10 cellular contexts compared by ENCODE assay signal in genomic region chrX:134388161-134389109, GRCh38. TPM values are rescaled to one million over a fixed set of nuclear protein-coding genes. Genes with fewer than 3 reads are reported as not detected.
DNase-seq lines count a peak whose midpoint lies in the region; ATAC-seq and TF ChIP-seq lines count a peak whose summit lies in the region.
"Had no signal": no experiment of that assay in that cellular context is flagged by ENCODE, and none has a peak within 500 bp of the region (broad histone marks: within the 10 kb centered on the region; RNA-seq: fewer than 3 reads in every experiment).

No MANE protein-coding gene starts in this region.

- H3K9me3 ChIP-seq in cardiac muscle cell (ENCODE audit: low read depth) (no peaks in the 10 kb centered on the region), right cardiac atrium (ENCODE audit: control insufficient read depth, low read length) (no peaks in the 10 kb centered on the region), vagina (no peaks in the 10 kb centered on the region)

- no peak overlapping the region for H3K4me3 ChIP-seq in cardiac muscle cell
- no peak overlapping the region for H3K4me3 ChIP-seq in right cardiac atrium (ENCODE audit: low read length)
- no peak overlapping the region for H3K4me3 ChIP-seq in vagina

- ATAC-seq in right cardiac atrium, result no peak
- peak; percentile 99 for ATAC-seq in HG03045 (IDR thresholded peaks at IDR 0.05; ENCODE audit: unreplicated experiment)

- no peak for TF ChIP-seq POLR2A in vagina (IDR thresholded peaks at IDR 0.05)

- H3K36me3 ChIP-seq in cardiac muscle cell (peaks cover 28% of the 10 kb centered on the region), vagina (no peaks in the 10 kb centered on the region)

- DNase-seq in cardiac muscle cell (ENCODE audit: low read depth in 1 of 2, low spot score in 1 of 2), result peak in 1 of 2 donors; percentile 3
- no peak for DNase-seq in right cardiac atrium
- DNase-seq in SIG-M5 treated with dmso at 0.1 percent for 504 hours (lab: John Stamatoyannopoulos, UW; ENCODE audit: unreplicated experiment), result peak; percentile 82
- DNase-seq in activated naive CD4-positive, alpha-beta T cell treated with anti-CD3 and anti-CD28 coated beads, Interleukin-2, amount 50 U/mL, for 16 hours, result no peak
- DNase-seq in H4 (ENCODE audit: low spot score), result no peak
- no peak for DNase-seq in vagina (ENCODE audit: extremely low spot score in 2 of 2)
- no peak for DNase-seq in HK-2 (ENCODE audit: unreplicated experiment)
- DNase-seq: mesenchymal stem cell, T-helper 1 cell had no signal

- H3K27me3 ChIP-seq in cardiac muscle cell, result no peaks in the 10 kb centered on the region
- H3K27me3 ChIP-seq in right cardiac atrium (ENCODE audit: control insufficient read depth, insufficient read depth), result no peaks in the 10 kb centered on the region
- H3K27me3 ChIP-seq in vagina, result no peaks in the 10 kb centered on the region

- TF ChIP-seq CTCF in cardiac muscle cell (IDR thresholded peaks at IDR 0.05; ENCODE audit: low read depth, low read length) (no peak), vagina (IDR thresholded peaks at IDR 0.05) (no peak)

- H3K4me1 ChIP-seq in cardiac muscle cell (ENCODE audit: low read depth) (peaks cover 29% of the 10 kb centered on the region), right cardiac atrium (ENCODE audit: control insufficient read depth, insufficient read depth, low read length) (no peaks in the 10 kb centered on the region), vagina (no peaks in the 10 kb centered on the region)

- intact Hi-C loops in right cardiac atrium (cut with DNase I) (no loop called here), vagina (cut with DNase I) (no loop called here)

- 63% methylated on average over 9 of the region's 9 CpGs for WGBS in right cardiac atrium

- H3K27ac ChIP-seq in cardiac muscle cell (peak overlapping the region; percentile 78), right cardiac atrium (ENCODE audit: low read length) (no peak overlapping the region), vagina (no peak overlapping the region)

RNA-seq across cellular contexts. Expression of gene PHF6, which starts 15.3 kb away (rescaled TPM):
- total RNA-seq in cardiac muscle cell (44.6 and 59.7 TPM in 2 replicates), right cardiac atrium (10 to 100 TPM in 3 of 4 donors, 1 to 10 TPM in 1; 9.2 to 12.6 (median 11.6) TPM), vagina (12.8 TPM)
- polyA plus RNA-seq in cardiac muscle cell (51.0 and 81.1 TPM in 2 replicates), right cardiac atrium (5.3 TPM)
- 24.2 and 25.9 TPM in 2 replicates for total RNA-seq in H4 (2014; rRNA removed; shearing (Covaris generic))
